In genomic region chr1:203278087-203278884, GRCh38 we compare ENCODE assay signal across 8 cellular contexts. TPM values are rescaled to one million over a fixed set of nuclear protein-coding genes. Genes with fewer than 3 reads are reported as not detected.
DNase-seq lines count a peak whose midpoint lies in the region; ATAC-seq and TF ChIP-seq lines count a peak whose summit lies in the region.

No MANE protein-coding gene starts in this region.

- no peaks in the 10 kb centered on the region for H3K9me3 Mint-ChIP-seq in effector memory CD8-positive, alpha-beta T cell

- no peaks in the 10 kb centered on the region for H3K36me3 ChIP-seq in HEK293 (ENCODE audit: control insufficient read depth in 2 of 2, insufficient read depth in 1 of 2, low read length in 2 of 2)
- H3K36me3 ChIP-seq in mesodermal cell (ENCODE audit: control insufficient read depth, insufficient read depth, low read length): no peaks in the 10 kb centered on the region
- H3K36me3 ChIP-seq in thyroid gland: no peaks in the 10 kb centered on the region
- no peaks in the 10 kb centered on the region for H3K36me3 ChIP-seq in A673 (ENCODE audit: insufficient read depth, low read length, poor library complexity, severe bottlenecking)

- POLR2A ChIA-PET in HEK293 (lab: Yijun Ruan, JAX): interaction anchor here (1.0 to 1.8 kb wide), 2 partner anchors 28 to 38 kb away, joined by 3 to 5 read pairs; no protein-coding TSS in a partner anchor
- POLR2A ChIA-PET in A673 (lab: Charles Lee; ENCODE audit: low non-redundant PET): no interaction called here

- peaks cover 20 to 21% of the 10 kb centered on the region in 2 donors for H3K4me1 Mint-ChIP-seq in effector memory CD8-positive, alpha-beta T cell (ENCODE audit: low read depth in 2 of 2)

- TF ChIP-seq POLR2A in thyroid gland (IDR thresholded peaks at IDR 0.05): peak in 1 of 2 donors; percentile 17

- H3K27me3 Mint-ChIP-seq in effector memory CD8-positive, alpha-beta T cell: no peaks in the 10 kb centered on the region

- H3K4me3 Mint-ChIP-seq in effector memory CD8-positive, alpha-beta T cell: peak overlapping the region in 1 of 2 donors; percentile 2

- no peaks in the 10 kb centered on the region for H3K27me3 ChIP-seq in thyroid gland
- H3K27me3 ChIP-seq in A673 (replicated peaks; ENCODE audit: insufficient read depth, low read depth, low read length, poor library complexity): no peaks in the 10 kb centered on the region

- BruUV-seq in A673 (replicated peaks; lab: Mats Ljungman, UMichigan): no TSS peak

- CTCF ChIA-PET in HEK293 (lab: Yijun Ruan, JAX) (interaction anchor here (0.5 to 9.1 kb wide), 8 partner anchors 10 to 502 kb away, joined by 3 to 74 read pairs (median 4); no protein-coding TSS in a partner anchor), A673 (lab: Charles Lee) (interaction anchor here (2.0 kb wide), 1 partner anchor 11 kb away, joined by 8 read pairs; no protein-coding TSS in a partner anchor)

- DNase-seq in AG09309 (ENCODE audit: low read depth): peak; percentile 39
- peak; percentile 85 for DNase-seq in SK-N-DZ (ENCODE audit: low spot score)
- DNase-seq in effector memory CD8-positive, alpha-beta T cell: no peak
- DNase-seq in thyroid gland: peak; percentile 64 to 68
- no peak for DNase-seq in A673 (ENCODE audit: low spot score)

- H3K27ac ChIP-seq in HEK293 (ENCODE audit: extremely low read depth, low read depth, low read length) (no peak overlapping the region; the same call in 1 of the 2 replicates), mesodermal cell (ENCODE audit: low read depth, low read length, severe bottlenecking) (peak overlapping the region; percentile 89), thyroid gland (peak overlapping the region; percentile 40 to 83 (median 74)), A673 (ENCODE audit: low read depth, low read length, poor library complexity, severe bottlenecking) (no peak overlapping the region)

- intact Hi-C loops in thyroid gland (cut with DNase I) (loop anchor here (10.0 kb wide), 2 partner anchors 167 to 417 kb away; no protein-coding TSS in a partner anchor), A673 (cut with micrococcal nuclease; ENCODE audit: unreplicated experiment) (no loop called here)

- 21 to 34% methylated on average over 10 to 11 of the region's 13 CpGs for WGBS in mesodermal cell (ENCODE audit: insufficient coverage in 2 of 2), 2 experiments
- WGBS in thyroid gland, 2 donors: 34 to 40% methylated on average over 10 to 12 of the region's 13 CpGs

- peak overlapping the region in 1 of 2 donors; percentile 51 for H3K27ac Mint-ChIP-seq in effector memory CD8-positive, alpha-beta T cell

- ATAC-seq in effector memory CD8-positive, alpha-beta T cell (replicated peaks): peak; percentile 29
- ATAC-seq in GM21528 (IDR thresholded peaks at IDR 0.05; ENCODE audit: low FRiP score, unreplicated experiment): no peak

- H3K4me1 ChIP-seq in HEK293 (ENCODE audit: control insufficient read depth, insufficient read depth, low read length) (peaks cover 3% of the 10 kb centered on the region; the same call in 1 of the 2 replicates), mesodermal cell (ENCODE audit: control insufficient read depth, insufficient read depth, low read length, poor library complexity, severe bottlenecking) (peaks cover 27% of the 10 kb centered on the region), thyroid gland (peaks cover 35 to 78% of the 10 kb centered on the region in 2 donors), A673 (ENCODE audit: insufficient read depth, low read length, poor library complexity, severe bottlenecking) (peaks cover 5% of the 10 kb centered on the region)

- no peaks in the 10 kb centered on the region for H3K36me3 Mint-ChIP-seq in effector memory CD8-positive, alpha-beta T cell (ENCODE audit: insufficient read depth)

- H3K4me3 ChIP-seq in AG09309 (ENCODE audit: control insufficient read depth, low read depth, low read length): peak overlapping the region; percentile 23
- H3K4me3 ChIP-seq in HEK293 (ENCODE audit: low read depth, low read length): no peak overlapping the region
- no peak overlapping the region for H3K4me3 ChIP-seq in mesodermal cell (ENCODE audit: extremely low read depth, insufficient read depth, low read length, poor library complexity, severe bottlenecking)
- no peak overlapping the region for H3K4me3 ChIP-seq in thyroid gland (replicated peaks in 1 of 3)
- no peak overlapping the region for H3K4me3 ChIP-seq in A673 (ENCODE audit: low read depth, low read length, poor library complexity, severe bottlenecking)

- TF ChIP-seq CTCF in AG09309 (IDR thresholded peaks at IDR 0.05; ENCODE audit: control insufficient read depth, insufficient read depth, low read depth, low read length, missing control alignments): no peak
- TF ChIP-seq CTCF in HEK293 (tag by site-specific recombination; IDR thresholded peaks at IDR 0.05): no peak
- no peak for TF ChIP-seq CTCF in thyroid gland (IDR thresholded peaks at IDR 0.05)
- no peak for TF ChIP-seq CTCF in A673 (conservative IDR thresholded peaks at IDR 0.05; ENCODE audit: low read depth, low read length)

- no peaks in the 10 kb centered on the region for H3K9me3 ChIP-seq in HEK293 (ENCODE audit: control insufficient read depth, insufficient read depth, low read depth, low read length)
- H3K9me3 ChIP-seq in mesodermal cell (ENCODE audit: control insufficient read depth, low read length): no peaks in the 10 kb centered on the region
- no peaks in the 10 kb centered on the region for H3K9me3 ChIP-seq in thyroid gland
- H3K9me3 ChIP-seq in A673 (ENCODE audit: low read depth, low read length, poor library complexity, severe bottlenecking): no peaks in the 10 kb centered on the region

TF ChIP-seq in HEK293, 187 proteins besides CTCF, POLR2A, EP300 and RAD21 (continues in another document):
- TF ChIP-seq ZNF624 (tag by site-specific recombination; IDR thresholded peaks at IDR 0.05) (no peak), KLF7 (tag by site-specific recombination; IDR thresholded peaks at IDR 0.05; ENCODE audit: borderline replicate concordance) (no peak), ZBTB17 (tag by site-specific recombination; IDR thresholded peaks at IDR 0.05) (0 out of 2 replicates have a peak, but pooled peaks have one; percentile 4), ZNF423 (tag by site-specific recombination; IDR thresholded peaks at IDR 0.05) (no peak), IKZF3 (tag by site-specific recombination; IDR thresholded peaks at IDR 0.05) (0 out of 2 replicates have a peak, but pooled peaks have one; percentile 42), HIC1 (tag by site-specific recombination; IDR thresholded peaks at IDR 0.05) (no peak), ZBTB8A (tag by site-specific recombination; IDR thresholded peaks at IDR 0.05) (peak; percentile 27), SP2 (tag by site-specific recombination; IDR thresholded peaks at IDR 0.05) (peak; percentile 41; the same call in 1 of the 2 replicates), GLIS2 (tag by site-specific recombination; IDR thresholded peaks at IDR 0.05) (peak; percentile 44), ZFP41 (tag by site-specific recombination; IDR thresholded peaks at IDR 0.05; ENCODE audit: borderline replicate concordance) (no peak)
- TF ChIP-seq, protein P1, sequence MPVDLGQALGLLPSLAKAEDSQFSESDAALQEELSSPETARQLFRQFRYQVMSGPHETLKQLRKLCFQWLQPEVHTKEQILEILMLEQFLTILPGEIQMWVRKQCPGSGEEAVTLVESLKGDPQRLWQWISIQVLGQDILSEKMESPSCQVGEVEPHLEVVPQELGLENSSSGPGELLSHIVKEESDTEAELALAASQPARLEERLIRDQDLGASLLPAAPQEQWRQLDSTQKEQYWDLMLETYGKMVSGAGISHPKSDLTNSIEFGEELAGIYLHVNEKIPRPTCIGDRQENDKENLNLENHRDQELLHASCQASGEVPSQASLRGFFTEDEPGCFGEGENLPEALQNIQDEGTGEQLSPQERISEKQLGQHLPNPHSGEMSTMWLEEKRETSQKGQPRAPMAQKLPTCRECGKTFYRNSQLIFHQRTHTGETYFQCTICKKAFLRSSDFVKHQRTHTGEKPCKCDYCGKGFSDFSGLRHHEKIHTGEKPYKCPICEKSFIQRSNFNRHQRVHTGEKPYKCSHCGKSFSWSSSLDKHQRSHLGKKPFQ (tag by site-specific recombination; IDR thresholded peaks at IDR 0.05): no peak
- TF ChIP-seq, protein P2, sequence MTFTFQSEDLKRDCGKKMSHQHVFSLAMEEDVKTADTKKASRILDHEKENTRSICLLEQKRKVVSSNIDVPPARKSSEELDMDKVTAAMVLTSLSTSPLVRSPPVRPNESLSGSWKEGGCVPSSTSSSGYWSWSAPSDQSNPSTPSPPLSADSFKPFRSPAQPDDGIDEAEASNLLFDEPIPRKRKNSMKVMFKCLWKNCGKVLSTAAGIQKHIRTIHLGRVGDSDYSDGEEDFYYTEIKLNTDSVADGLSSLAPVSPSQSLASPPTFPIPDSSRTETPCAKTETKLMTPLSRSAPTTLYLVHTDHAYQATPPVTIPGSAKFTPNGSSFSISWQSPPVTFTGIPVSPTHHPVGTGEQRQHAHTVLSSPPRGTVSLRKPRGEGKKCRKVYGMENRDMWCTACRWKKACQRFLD (tag by site-specific recombination; IDR thresholded peaks at IDR 0.05): no peak

RNA-seq across cellular contexts. Expression of gene BTG2, which starts 27.0 kb away (rescaled TPM):
- 3.5 and 7.4 TPM in 2 replicates for polyA plus RNA-seq in SK-N-DZ (2014; cell fraction: cytosol; rRNA removed)
- 5.1 and 5.3 TPM in 2 replicates for polyA plus RNA-seq in SK-N-DZ (2014; cell fraction: nucleus; rRNA removed)
- 55.1 TPM for polyA plus RNA-seq in mesodermal cell (2013, experiment 1 of 2)
- polyA plus RNA-seq in mesodermal cell (2013, experiment 2 of 2): 43.4 TPM
- total RNA-seq in thyroid gland (10 to 100 TPM; 41.9 to 82.1 (median 51.9) TPM), A673 (2021) (8.5 and 9.3 TPM in 2 replicates)

RNA-seq across cellular contexts. Expression of gene CHIT1, which starts 48.8 kb away (rescaled TPM):
- polyA plus RNA-seq in SK-N-DZ (2014; cell fraction: cytosol; rRNA removed): 0.01 TPM in 1 of 2 replicates, not detected in the other
- 0.02 and 0.06 TPM in 2 replicates for polyA plus RNA-seq in SK-N-DZ (2014; cell fraction: nucleus; rRNA removed)
- not detected for polyA plus RNA-seq in mesodermal cell (2013, experiment 1 of 2)
- not detected for polyA plus RNA-seq in mesodermal cell (2013, experiment 2 of 2)
- total RNA-seq in thyroid gland (1 to 10 TPM in 2 of 4 donors, under 1 TPM in 1, not detected in 1; 0.45 to 9.0 (median 1.2) TPM), A673 (2021) (not detected in 2 replicates)

Comparison
In these comparisons a context has a peak if more than half of its experiments do, and no peak if none do; other contexts are left out.
1. DNase-seq: peak in AG09309 (single experiment), SK-N-DZ (single experiment) and thyroid gland (2 of 2); none in effector memory CD8-positive, alpha-beta T cell (0 of 3) and A673 (single experiment).
2. H3K27ac ChIP-seq: peak in mesodermal cell (single experiment) and thyroid gland (3 of 3); none in HEK293 (single experiment) and A673 (single experiment).